In the genomic region with DNA sequence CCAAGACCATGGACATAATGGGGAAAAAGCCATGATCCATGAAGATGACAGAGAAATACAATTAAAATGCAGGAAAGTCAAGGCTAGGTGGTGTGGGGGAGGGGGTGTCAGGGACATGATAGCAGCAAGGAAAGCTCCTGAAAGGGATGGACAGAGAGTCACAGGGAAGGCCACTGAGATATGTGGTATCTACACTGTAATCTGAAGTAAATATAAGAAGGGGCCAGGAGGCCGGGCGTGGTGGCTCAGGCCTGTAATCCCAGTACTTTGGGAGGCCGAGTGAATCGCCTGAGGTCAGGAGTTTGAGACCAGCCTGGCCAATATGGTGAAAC, we compare ENCODE assay signal across 12 cellular contexts.
"Had no signal": no experiment of that assay in that cellular context is flagged by ENCODE, and none has a peak within 500 bp of the region (broad histone marks: within the 10 kb centered on the region; RNA-seq: fewer than 3 reads in every experiment).

No MANE protein-coding gene starts in this region.

- H3K27me3 Mint-ChIP-seq: activated naive CD8-positive, alpha-beta T cell; stimulated activated memory B cell treated with anti-CD40 and anti-IgM and Interleukin-4, amounts not matched to agents 10 μg/mL and 1 μg/mL and 100 μg/mL, for 72 hours; T-helper 17 cell had no signal

- H3K27me3 ChIP-seq: heart right ventricle, right atrium auricular region, transverse colon had no signal

- H3K27ac Mint-ChIP-seq: activated naive CD8-positive, alpha-beta T cell; memory B cell; stimulated activated memory B cell treated with anti-CD40 and anti-IgM and Interleukin-4, amounts not matched to agents 10 μg/mL and 1 μg/mL and 100 μg/mL, for 72 hours; T-helper 17 cell had no signal

- H3K27ac ChIP-seq: right atrium auricular region, transverse colon had no signal

- H3K9me3 ChIP-seq: heart right ventricle, right atrium auricular region, transverse colon had no signal

- ATAC-seq: heart right ventricle; stimulated activated memory B cell treated with anti-CD40 and anti-IgM and Interleukin-4, amounts not matched to agents 10 μg/mL and 1 μg/mL and 100 μg/mL, for 72 hours; T-helper 17 cell had no signal

- H3K9me3 Mint-ChIP-seq: memory B cell; stimulated activated memory B cell treated with anti-CD40 and anti-IgM and Interleukin-4, amounts not matched to agents 10 μg/mL and 1 μg/mL and 100 μg/mL, for 72 hours had no signal

- H3K4me3 Mint-ChIP-seq: activated naive CD8-positive, alpha-beta T cell; memory B cell; stimulated activated memory B cell treated with anti-CD40 and anti-IgM and Interleukin-4, amounts not matched to agents 10 μg/mL and 1 μg/mL and 100 μg/mL, for 72 hours; T-helper 17 cell had no signal

- H3K36me3 Mint-ChIP-seq: stimulated activated memory B cell treated with anti-CD40 and anti-IgM and Interleukin-4, amounts not matched to agents 10 μg/mL and 1 μg/mL and 100 μg/mL, for 72 hours had no signal

- DNase-seq: activated CD4-positive, CD25-positive, alpha-beta regulatory T cell; activated gamma-delta T cell; activated T-cell treated with anti-CD3 and anti-CD28 coated beads, Interleukin-2, amount 50 U/mL, for 1 hour; heart right ventricle; posterior cingulate gyrus; substantia nigra; T-helper 17 cell; transverse colon had no signal
